Comparison of ENCODE assay signal across 10 cellular contexts in the genomic region with DNA sequence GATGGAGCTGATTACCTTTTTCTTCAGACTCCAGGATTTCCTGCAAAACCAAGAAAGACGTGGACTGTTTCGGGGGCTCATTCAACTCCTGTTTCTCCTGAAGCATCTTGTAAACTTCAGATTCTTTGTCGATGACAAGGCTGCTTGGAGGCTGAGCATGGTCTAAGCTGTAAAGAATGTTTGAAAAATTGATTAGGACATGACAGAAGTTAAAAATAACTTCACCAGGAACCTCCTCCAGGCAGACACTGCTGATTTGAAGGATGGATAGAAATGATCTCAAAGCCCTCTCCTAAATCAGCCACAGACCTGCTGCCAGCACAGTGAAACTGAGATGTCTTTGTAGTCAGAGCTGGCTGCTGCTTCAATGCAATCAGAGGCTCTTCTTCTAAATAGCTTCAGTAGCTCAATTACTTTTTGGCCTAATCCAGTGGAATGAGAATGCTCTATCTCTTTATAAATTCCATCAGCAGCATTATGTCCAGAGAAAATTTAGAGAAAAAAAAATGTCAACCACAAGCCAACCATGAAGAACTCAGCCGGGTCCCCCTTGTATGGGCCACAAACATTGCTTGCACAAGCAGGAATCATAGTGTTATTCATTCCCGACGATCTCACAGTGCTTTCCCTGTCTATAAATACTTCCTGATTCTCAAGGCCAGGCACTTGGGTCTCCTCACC. TPM values are rescaled to one million over a fixed set of nuclear protein-coding genes. Genes with fewer than 3 reads are reported as not detected.
DNase-seq lines count a peak whose midpoint lies in the region; ATAC-seq, FAIRE-seq and TF ChIP-seq lines count a peak whose summit lies in the region.
"Had no signal": no experiment of that assay in that cellular context is flagged by ENCODE, and none has a peak within 500 bp of the region (broad histone marks: within the 10 kb centered on the region; RNA-seq: fewer than 3 reads in every experiment).

No MANE protein-coding gene starts in this region.

- CTCF ChIA-PET in SK-N-SH (lab: Yijun Ruan, JAX) = interaction anchor here (0.6 to 14.1 kb wide), 40 partner anchors 9 to 652 kb away, joined by 3 to 404 read pairs (median 4); no protein-coding TSS in a partner anchor

- FAIRE-seq in GM12892 (lab: Jason Lieb, UNC) = no peak
- FAIRE-seq: endometrium had no signal

- no peaks in the 10 kb centered on the region for H3K9me2 ChIP-seq in SK-N-SH

- H3K79me2 ChIP-seq in SK-N-SH (ENCODE audit: insufficient read depth) = peaks cover 11% of the 10 kb centered on the region; the same call in 1 of the 2 replicates

- H2AFZ ChIP-seq in SK-N-SH (ENCODE audit: low read depth) = no peak overlapping the region

- peak overlapping the region; percentile 54 for H3K4me2 ChIP-seq in SK-N-SH

- no peak for ATAC-seq in HG03159 (IDR thresholded peaks at IDR 0.05; ENCODE audit: unreplicated experiment)
- no peak for ATAC-seq in HG02884 (IDR thresholded peaks at IDR 0.05; ENCODE audit: unreplicated experiment)
- ATAC-seq in GM21423 (IDR thresholded peaks at IDR 0.05; ENCODE audit: unreplicated experiment) = no peak

- intact Hi-C loops in sigmoid colon (cut with DNase I) = loop anchor here (5.0 kb wide), 1 partner anchor 45 kb away; a partner anchor contains a TSS

- H3K27ac ChIP-seq in SK-N-SH (ENCODE audit: low read depth in 2 of 2, low read length in 1 of 2) (peak overlapping the region; percentile 45 to 84; a peak in 3 of 4 replicates), sigmoid colon (peak overlapping the region in 3 of 4 donors; percentile 14 to 59 (median 27))

- TF ChIP-seq EP300 in SK-N-SH (IDR thresholded peaks at IDR 0.05; ENCODE audit: borderline replicate concordance in 1 of 2, low read depth in 1 of 2, low read length in 1 of 2) (peak in 1 of 2 experiments; percentile 59; a peak in 2 of 4 replicates), sigmoid colon (IDR thresholded peaks at IDR 0.05) (no peak)

- DNase-seq in EH (ENCODE audit: low read depth) = peak; percentile 94
- DNase-seq in SK-N-SH = no peak
- peak; percentile 73 to 83 for DNase-seq in foreskin fibroblast
- no peak for DNase-seq in sigmoid colon
- DNase-seq in GM12892 (ENCODE audit: insufficient read length) = no peak
- DNase-seq: SHP77 treated with DMSO at 0.1 percent for 48 hours had no signal

- H3K36me3 ChIP-seq in SK-N-SH (replicated peaks in 1 of 2; ENCODE audit: control insufficient read depth in 1 of 2, insufficient read depth in 2 of 2, low read length in 1 of 2) (peaks cover 10 to 12% of the 10 kb centered on the region in 2 experiments), sigmoid colon (no peaks in the 10 kb centered on the region)

- POLR2A ChIA-PET in SK-N-SH (lab: Yijun Ruan, JAX) = interaction anchor here (0.6 kb wide), 1 partner anchor 38 kb away, joined by 5 read pairs; no protein-coding TSS in a partner anchor

- H3K4me1 ChIP-seq in SK-N-SH (ENCODE audit: control insufficient read depth in 1 of 2, insufficient read depth in 2 of 2, low read depth in 1 of 2, low read length in 1 of 2) (peaks cover 2 to 8% of the 10 kb centered on the region in 2 experiments; a peak in 3 of 4 replicates), sigmoid colon (peaks cover 0 to 14% (median 9%) of the 10 kb centered on the region in 4 donors)

- H4K20me1 ChIP-seq in SK-N-SH (ENCODE audit: insufficient read depth) = no peaks in the 10 kb centered on the region

- H3K27me3 ChIP-seq in SK-N-SH (ENCODE audit: insufficient read depth) (no peaks in the 10 kb centered on the region), sigmoid colon (no peaks in the 10 kb centered on the region)

- H3K9me3 ChIP-seq in SK-N-SH = no peaks in the 10 kb centered on the region
- H3K9me3 ChIP-seq in sigmoid colon = no peaks in the 10 kb centered on the region

- peaks cover 17% of the 10 kb centered on the region for H3F3A ChIP-seq in SK-N-SH (replicated peaks; ENCODE audit: insufficient read depth)

- H3K4me3 ChIP-seq in SK-N-SH (ENCODE audit: low read depth in 2 of 2, low read length in 1 of 2) (no peak overlapping the region), foreskin fibroblast (ENCODE audit: low read depth in 1 of 2, low read length in 2 of 2) (no peak overlapping the region), sigmoid colon (no peak overlapping the region)

- TF ChIP-seq CTCF in SK-N-SH (IDR thresholded peaks at IDR 0.05) (no peak), foreskin fibroblast (IDR thresholded peaks at IDR 0.05; ENCODE audit: low read depth, low read length) (no peak), sigmoid colon (IDR thresholded peaks at IDR 0.05) (no peak)

- no peak for TF ChIP-seq RAD21 in SK-N-SH (IDR thresholded peaks at IDR 0.05; ENCODE audit: low read length)

- H3K9ac ChIP-seq in SK-N-SH = peak overlapping the region; percentile 44

- 36% methylated on average over 6 of the region's 6 CpGs for WGBS in SK-N-SH (ENCODE audit: low lambda C conversion rate)
- WGBS in sigmoid colon, 2 donors = 50 to 65% methylated on average over 6 of the region's 6 CpGs

- TF ChIP-seq POLR2A in sigmoid colon (IDR thresholded peaks at IDR 0.05) (no peak), GM12892 (IDR thresholded peaks at IDR 0.05; ENCODE audit: low read depth, low read length) (no peak)

TF ChIP-seq in SK-N-SH, 30 proteins besides CTCF, POLR2A, EP300 and RAD21 (continues in another document):
- TF ChIP-seq GABPA (IDR thresholded peaks at IDR 0.05; ENCODE audit: low read depth) (no peak), RFX5 (IDR thresholded peaks at IDR 0.05; ENCODE audit: low read length) (no peak), TAF1 (IDR thresholded peaks at IDR 0.05; ENCODE audit: borderline replicate concordance, low read depth, low read length) (0 out of 2 replicates have a peak, but pooled peaks have one; percentile 18), RXRA (IDR thresholded peaks at IDR 0.05; ENCODE audit: borderline replicate concordance, low read depth) (no peak), CHD2 (IDR thresholded peaks at IDR 0.05; ENCODE audit: low read length, partially characterized antibody) (no peak), JUND (IDR thresholded peaks at IDR 0.05) (peak; percentile 74), FOSL2 (IDR thresholded peaks at IDR 0.05; ENCODE audit: borderline replicate concordance, low read depth) (peak; percentile 65; the same call in 1 of the 2 replicates), EZH2phosphoT487 (IDR thresholded peaks at IDR 0.05; ENCODE audit: borderline replicate concordance, low read depth) (no peak), YY1 (IDR thresholded peaks at IDR 0.05; ENCODE audit: low read depth) (no peak), POLR2AphosphoS5 (IDR thresholded peaks at IDR 0.05; ENCODE audit: low read depth, low read length) (peak; percentile 33; the same call in 1 of the 2 replicates), TEAD4 (IDR thresholded peaks at IDR 0.05; ENCODE audit: borderline replicate concordance, insufficient read depth) (peak; percentile 54; the same call in 1 of the 2 replicates), SIN3A (IDR thresholded peaks at IDR 0.05; ENCODE audit: borderline replicate concordance, low read depth, low read length) (peak; percentile 43; the same call in 1 of the 2 replicates)
- TF ChIP-seq, protein P1, sequence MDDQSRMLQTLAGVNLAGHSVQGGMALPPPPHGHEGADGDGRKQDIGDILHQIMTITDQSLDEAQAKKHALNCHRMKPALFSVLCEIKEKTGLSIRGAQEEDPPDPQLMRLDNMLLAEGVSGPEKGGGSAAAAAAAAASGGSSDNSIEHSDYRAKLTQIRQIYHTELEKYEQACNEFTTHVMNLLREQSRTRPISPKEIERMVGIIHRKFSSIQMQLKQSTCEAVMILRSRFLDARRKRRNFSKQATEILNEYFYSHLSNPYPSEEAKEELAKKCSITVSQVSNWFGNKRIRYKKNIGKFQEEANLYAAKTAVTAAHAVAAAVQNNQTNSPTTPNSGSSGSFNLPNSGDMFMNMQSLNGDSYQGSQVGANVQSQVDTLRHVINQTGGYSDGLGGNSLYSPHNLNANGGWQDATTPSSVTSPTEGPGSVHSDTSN (IDR thresholded peaks at IDR 0.05) = peak; percentile 92
- TF ChIP-seq, protein P2, sequence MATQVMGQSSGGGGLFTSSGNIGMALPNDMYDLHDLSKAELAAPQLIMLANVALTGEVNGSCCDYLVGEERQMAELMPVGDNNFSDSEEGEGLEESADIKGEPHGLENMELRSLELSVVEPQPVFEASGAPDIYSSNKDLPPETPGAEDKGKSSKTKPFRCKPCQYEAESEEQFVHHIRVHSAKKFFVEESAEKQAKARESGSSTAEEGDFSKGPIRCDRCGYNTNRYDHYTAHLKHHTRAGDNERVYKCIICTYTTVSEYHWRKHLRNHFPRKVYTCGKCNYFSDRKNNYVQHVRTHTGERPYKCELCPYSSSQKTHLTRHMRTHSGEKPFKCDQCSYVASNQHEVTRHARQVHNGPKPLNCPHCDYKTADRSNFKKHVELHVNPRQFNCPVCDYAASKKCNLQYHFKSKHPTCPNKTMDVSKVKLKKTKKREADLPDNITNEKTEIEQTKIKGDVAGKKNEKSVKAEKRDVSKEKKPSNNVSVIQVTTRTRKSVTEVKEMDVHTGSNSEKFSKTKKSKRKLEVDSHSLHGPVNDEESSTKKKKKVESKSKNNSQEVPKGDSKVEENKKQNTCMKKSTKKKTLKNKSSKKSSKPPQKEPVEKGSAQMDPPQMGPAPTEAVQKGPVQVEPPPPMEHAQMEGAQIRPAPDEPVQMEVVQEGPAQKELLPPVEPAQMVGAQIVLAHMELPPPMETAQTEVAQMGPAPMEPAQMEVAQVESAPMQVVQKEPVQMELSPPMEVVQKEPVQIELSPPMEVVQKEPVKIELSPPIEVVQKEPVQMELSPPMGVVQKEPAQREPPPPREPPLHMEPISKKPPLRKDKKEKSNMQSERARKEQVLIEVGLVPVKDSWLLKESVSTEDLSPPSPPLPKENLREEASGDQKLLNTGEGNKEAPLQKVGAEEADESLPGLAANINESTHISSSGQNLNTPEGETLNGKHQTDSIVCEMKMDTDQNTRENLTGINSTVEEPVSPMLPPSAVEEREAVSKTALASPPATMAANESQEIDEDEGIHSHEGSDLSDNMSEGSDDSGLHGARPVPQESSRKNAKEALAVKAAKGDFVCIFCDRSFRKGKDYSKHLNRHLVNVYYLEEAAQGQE (IDR thresholded peaks at IDR 0.05; ENCODE audit: low read depth, low read length) = no peak

RNA-seq across cellular contexts. Expression of a gene that starts 43.5 kb away (rescaled TPM):
- polyA plus RNA-seq in SK-N-SH (2012; rRNA removed) = 74.4 and 97.2 TPM in 2 replicates
- polyA plus RNA-seq in SK-N-SH (2012; cell fraction: cytosol; rRNA removed) = 89.3 and 96.8 TPM in 2 replicates
- polyA plus RNA-seq in SK-N-SH (2012; cell fraction: nucleus; rRNA removed) = 68.2 and 70.4 TPM in 2 replicates
- 10 to 100 TPM; 27.8 to 75.3 (median 43.9) TPM for total RNA-seq in sigmoid colon
- polyA plus RNA-seq in sigmoid colon = 100 to 1,000 TPM; 197 to 488 (median 377) TPM
- polyA plus RNA-seq in GM12892 (2012; ENCODE audit: missing spikeins) = 305 TPM

RNA-seq across cellular contexts. Expression of a gene that starts 53.3 kb away (rescaled TPM):
- polyA plus RNA-seq in SK-N-SH (2012; rRNA removed) (not detected in 2 replicates), sigmoid colon (not detected)
- not detected in 2 replicates for polyA plus RNA-seq in SK-N-SH (2012; cell fraction: cytosol; rRNA removed)
- polyA plus RNA-seq in SK-N-SH (2012; cell fraction: nucleus; rRNA removed) = not detected in 2 replicates
- total RNA-seq in sigmoid colon = under 1 TPM in 1 of 4 donors, not detected in 3; 0.55 TPM
- 0.17 TPM for polyA plus RNA-seq in GM12892 (2012; ENCODE audit: missing spikeins)

Comparison
In these comparisons a context has a peak if more than half of its experiments do, and no peak if none do; other contexts are left out.
1. DNase-seq: peak in EH (single experiment) and foreskin fibroblast (2 of 2); none in SK-N-SH (single experiment), sigmoid colon (single experiment) and GM12892 (single experiment).